Comparison of ENCODE assay signal across 1 cellular context in genomic region chr22:22943521-22944267, GRCh38.
TF ChIP-seq lines count a peak whose summit lies in the region.

No MANE protein-coding gene starts in this region.

TF ChIP-seq in H1, 55 proteins besides CTCF, POLR2A, EP300 and RAD21:
- TF ChIP-seq TAF7 (optimal IDR thresholded peaks at IDR 0.05; ENCODE audit: borderline replicate concordance, low read depth, low read length) (no peak), TCF12 (IDR thresholded peaks at IDR 0.05; ENCODE audit: low read depth, low read length) (no peak), KDM1A (IDR thresholded peaks at IDR 0.05; ENCODE audit: borderline replicate concordance, low read length) (no peak), FOSL1 (IDR thresholded peaks at IDR 0.05; ENCODE audit: insufficient read depth, low read depth, low read length) (no peak), KDM4A (IDR thresholded peaks at IDR 0.05; ENCODE audit: low read depth, low read length, severe bottlenecking) (no peak)
